Comparison of ENCODE assay signal across 17 cellular contexts in genomic region chr14:104397956-104398355, GRCh38.
DNase-seq lines count a peak whose midpoint lies in the region; ATAC-seq and TF ChIP-seq lines count a peak whose summit lies in the region.
"Had no signal": no experiment of that assay in that cellular context is flagged by ENCODE, and none has a peak within 500 bp of the region (broad histone marks: within the 10 kb centered on the region; RNA-seq: fewer than 3 reads in every experiment).

No MANE protein-coding gene starts in this region.

- H3K27me3 Mint-ChIP-seq in immature natural killer cell (ENCODE audit: low read depth in 3 of 3): peaks cover 2 to 8% (median 5%) of the 10 kb centered on the region in 3 donors
- no peaks in the 10 kb centered on the region for H3K27me3 Mint-ChIP-seq in activated CD4-positive, alpha-beta T cell treated with anti-CD3 and anti-CD28 coated beads for 36 hours
- H3K27me3 Mint-ChIP-seq in activated T-helper 17 cell treated with anti-CD3 and anti-CD28 coated beads, Interleukin-2, amount 50 U/mL, for 72 hours: no peaks in the 10 kb centered on the region
- H3K27me3 Mint-ChIP-seq: CD4-positive, alpha-beta memory T cell had no signal

- H3K36me3 Mint-ChIP-seq in immature natural killer cell: peaks cover 3 to 12% (median 7%) of the 10 kb centered on the region in 3 donors
- peaks cover 3% of the 10 kb centered on the region for H3K36me3 Mint-ChIP-seq in activated CD4-positive, alpha-beta T cell treated with anti-CD3 and anti-CD28 coated beads for 36 hours (ENCODE audit: low read depth)
- no peaks in the 10 kb centered on the region for H3K36me3 Mint-ChIP-seq in activated T-helper 17 cell treated with anti-CD3 and anti-CD28 coated beads, Interleukin-2, amount 50 U/mL, for 72 hours (ENCODE audit: low read depth)

- TF ChIP-seq CTCF in fibroblast of mammary gland (conservative IDR thresholded peaks at IDR 0.05; ENCODE audit: control insufficient read depth, insufficient read depth, low read depth, low read length) (no peak), gastroesophageal sphincter (IDR thresholded peaks at IDR 0.05) (no peak)

- H3K27ac Mint-ChIP-seq in immature natural killer cell: peak overlapping the region in 4 of 6 donors; percentile 8 to 83 (median 71)
- H3K27ac Mint-ChIP-seq in activated CD4-positive, alpha-beta T cell treated with anti-CD3 and anti-CD28 coated beads for 36 hours: no peak overlapping the region
- H3K27ac Mint-ChIP-seq in activated T-helper 17 cell treated with anti-CD3 and anti-CD28 coated beads, Interleukin-2, amount 50 U/mL, for 72 hours: no peak overlapping the region

- ATAC-seq in gastroesophageal sphincter: no peak
- no peak for ATAC-seq in activated CD4-positive, alpha-beta T cell treated with anti-CD3 and anti-CD28 coated beads for 36 hours
- ATAC-seq in activated T-helper 17 cell treated with anti-CD3 and anti-CD28 coated beads, Interleukin-2, amount 50 U/mL, for 72 hours (replicated peaks): no peak
- ATAC-seq: A549 had no signal

- no peaks in the 10 kb centered on the region for H3K36me3 ChIP-seq in Karpas-422 (ENCODE audit: insufficient read depth, low read length)
- H3K36me3 ChIP-seq in gastroesophageal sphincter: no peaks in the 10 kb centered on the region
- H3K36me3 ChIP-seq: HAP-1 had no signal

- TF ChIP-seq EP300 in gastroesophageal sphincter (IDR thresholded peaks at IDR 0.05): no peak

- H2AFZ ChIP-seq in Karpas-422 (ENCODE audit: low read length): no peak overlapping the region
- H2AFZ ChIP-seq: GM23248 had no signal

- H4K20me1 ChIP-seq in Karpas-422 (ENCODE audit: insufficient read depth, low read depth, low read length): no peaks in the 10 kb centered on the region

- peaks cover 2 to 11% (median 6%) of the 10 kb centered on the region in 6 donors for H3K9me3 Mint-ChIP-seq in immature natural killer cell
- H3K9me3 Mint-ChIP-seq in activated CD4-positive, alpha-beta T cell treated with anti-CD3 and anti-CD28 coated beads for 36 hours (ENCODE audit: low read depth): peaks cover 6% of the 10 kb centered on the region
- H3K9me3 Mint-ChIP-seq in activated T-helper 17 cell treated with anti-CD3 and anti-CD28 coated beads, Interleukin-2, amount 50 U/mL, for 72 hours: peaks cover 9% of the 10 kb centered on the region

- H3K9me3 ChIP-seq in Karpas-422 (ENCODE audit: low read length) (no peaks in the 10 kb centered on the region), gastroesophageal sphincter (peaks cover 0 to 48% (median 0%) of the 10 kb centered on the region in 3 donors)
- H3K9me3 ChIP-seq: HAP-1 had no signal

- H3K27me3 ChIP-seq in Karpas-422 (ENCODE audit: low read length) (no peaks in the 10 kb centered on the region), gastroesophageal sphincter (peaks cover 49% of the 10 kb centered on the region)

- H3K4me3 ChIP-seq in Karpas-422 (ENCODE audit: low read length) (no peak overlapping the region), fibroblast of mammary gland (ENCODE audit: control insufficient read depth, low read depth, low read length) (no peak overlapping the region), gastroesophageal sphincter (no peak overlapping the region)
- H3K4me3 ChIP-seq: A549, GM23248, HAP-1 had no signal

- intact Hi-C loops in activated CD4-positive, alpha-beta T cell treated with anti-CD3 and anti-CD28 coated beads for 36 hours (cut with DNase I, micrococcal nuclease): no loop called here

- DNase-seq in Karpas-422 (no peak), fibroblast of mammary gland (ENCODE audit: low read depth) (peak; percentile 5), immature natural killer cell (no peak), A172 (ENCODE audit: low spot score) (no peak)
- no peak for DNase-seq in activated CD4-positive, alpha-beta T cell treated with anti-CD3 and anti-CD28 coated beads for 36 hours
- DNase-seq: AML-193; CD4-positive, alpha-beta memory T cell; DMS153; DMS79; GDM1; GM23248 had no signal

- no peak overlapping the region for H3K9ac ChIP-seq in Karpas-422 (ENCODE audit: low read length)
- H3K9ac ChIP-seq: GM23248 had no signal

- POLR2A ChIA-PET in activated CD4-positive, alpha-beta T cell treated with anti-CD3 and anti-CD28 coated beads for 36 hours (lab: Charles Lee): no interaction called here

- 95 to 100% methylated on average over 2 of the region's 2 CpGs for WGBS in gastroesophageal sphincter (ENCODE audit: low coverage in 1 of 2), 2 donors

- no peaks in the 10 kb centered on the region for H3K9me2 ChIP-seq in Karpas-422 (replicated peaks; ENCODE audit: insufficient read depth, low read length)

- H3K79me2 ChIP-seq in Karpas-422 (ENCODE audit: low read length): no peaks in the 10 kb centered on the region

- CTCF ChIA-PET in activated CD4-positive, alpha-beta T cell treated with anti-CD3 and anti-CD28 coated beads for 36 hours (lab: Charles Lee): no interaction called here

- H3K4me2 ChIP-seq in Karpas-422 (ENCODE audit: low read depth, low read length, poor library complexity, severe bottlenecking): no peak overlapping the region
- H3K4me2 ChIP-seq: A549 had no signal

- peaks cover 97% of the 10 kb centered on the region for H3K4me1 ChIP-seq in Karpas-422 (ENCODE audit: low read length)
- no peaks in the 10 kb centered on the region for H3K4me1 ChIP-seq in gastroesophageal sphincter
- H3K4me1 ChIP-seq: A549, HAP-1 had no signal

- H3K27ac ChIP-seq in Karpas-422 (ENCODE audit: low read length): peak overlapping the region; percentile 93
- no peak overlapping the region for H3K27ac ChIP-seq in gastroesophageal sphincter
- H3K27ac ChIP-seq: A549, C4-2B, GM23248, HL-60 had no signal

- no peak overlapping the region for H3K4me3 Mint-ChIP-seq in immature natural killer cell
- no peak overlapping the region for H3K4me3 Mint-ChIP-seq in activated CD4-positive, alpha-beta T cell treated with anti-CD3 and anti-CD28 coated beads for 36 hours
- no peak overlapping the region for H3K4me3 Mint-ChIP-seq in activated T-helper 17 cell treated with anti-CD3 and anti-CD28 coated beads, Interleukin-2, amount 50 U/mL, for 72 hours

- H3K4me1 Mint-ChIP-seq in immature natural killer cell: peaks cover 57 to 58% of the 10 kb centered on the region in 2 donors
- H3K4me1 Mint-ChIP-seq in activated CD4-positive, alpha-beta T cell treated with anti-CD3 and anti-CD28 coated beads for 36 hours: peaks cover 43% of the 10 kb centered on the region
- peaks cover 31% of the 10 kb centered on the region for H3K4me1 Mint-ChIP-seq in activated T-helper 17 cell treated with anti-CD3 and anti-CD28 coated beads, Interleukin-2, amount 50 U/mL, for 72 hours

- no peak for TF ChIP-seq POLR2A in gastroesophageal sphincter (IDR thresholded peaks at IDR 0.05)

Comparison
In these comparisons a context has a peak if more than half of its experiments do, and no peak if none do; other contexts are left out.
1. H3K27ac Mint-ChIP-seq: peak in immature natural killer cell (4 of 6); none in activated CD4-positive, alpha-beta T cell treated with anti-CD3 and anti-CD28 coated beads for 36 hours (single experiment) and activated T-helper 17 cell treated with anti-CD3 and anti-CD28 coated beads, Interleukin-2, amount 50 U/mL, for 72 hours (single experiment).